20 cellular contexts compared by ENCODE assay signal in genomic region chr7:50212016-50212325, GRCh38.
A peak's percentile ranks its signal among the peaks of the same experiment; 100 is the strongest.
DNase-seq lines count a peak whose midpoint lies in the region; ATAC-seq and TF ChIP-seq lines count a peak whose summit lies in the region.
"Had no signal": no experiment of that assay in that cellular context is flagged by ENCODE, and none has a peak within 500 bp of the region (broad histone marks: within the 10 kb centered on the region; RNA-seq: fewer than 3 reads in every experiment).

No MANE protein-coding gene starts in this region.

- H3K27ac ChIP-seq in thymus (ENCODE audit: low read depth), result peak overlapping the region; percentile 73
- H3K27ac ChIP-seq: psoas muscle, VCaP had no signal

- no peaks in the 10 kb centered on the region for H3K9me3 Mint-ChIP-seq in natural killer cell treated with Interleukin-12 subunit alpha and Interleukin-12 subunit beta and Interleukin-15 and Interleukin-18, amount 100 ng/mL, for 72 hours
- H3K9me3 Mint-ChIP-seq in natural killer cell (no peaks in the 10 kb centered on the region), glutamatergic neuron (ENCODE audit: unreplicated experiment) (no peaks in the 10 kb centered on the region)
- H3K9me3 Mint-ChIP-seq in activated T-helper 2 cell treated with anti-CD3 and anti-CD28 coated beads, Interferon-gamma antibody, Interleukin-2, Interleukin-4, amounts not matched to agents 10 μg/mL and 5 μg/mL and 100 μg/mL, durations not matched to agents 14 hours and 24 hours and 36 hours, result no peaks in the 10 kb centered on the region
- H3K9me3 Mint-ChIP-seq: effector memory CD8-positive, alpha-beta T cell had no signal

- peaks cover 72% of the 10 kb centered on the region for H3K4me1 ChIP-seq in thymus (ENCODE audit: control insufficient read depth, insufficient read depth, low read length)
- H3K4me1 ChIP-seq: psoas muscle had no signal

- H3K27me3 ChIP-seq in thymus (ENCODE audit: control insufficient read depth, insufficient read depth), result no peaks in the 10 kb centered on the region

- H3K4me1 Mint-ChIP-seq in natural killer cell treated with Interleukin-12 subunit alpha and Interleukin-12 subunit beta and Interleukin-15 and Interleukin-18, amount 100 ng/mL, for 72 hours (ENCODE audit: low read depth in 2 of 2), result peaks cover 62 to 64% of the 10 kb centered on the region in 2 donors
- H3K4me1 Mint-ChIP-seq in natural killer cell, result peaks cover 44 to 68% of the 10 kb centered on the region in 2 donors
- peaks cover 90% of the 10 kb centered on the region for H3K4me1 Mint-ChIP-seq in activated T-helper 2 cell treated with anti-CD3 and anti-CD28 coated beads, Interferon-gamma antibody, Interleukin-2, Interleukin-4, amounts not matched to agents 10 μg/mL and 5 μg/mL and 100 μg/mL, durations not matched to agents 14 hours and 24 hours and 36 hours (ENCODE audit: low read depth)
- no peaks in the 10 kb centered on the region for H3K4me1 Mint-ChIP-seq in glutamatergic neuron (ENCODE audit: low read depth, unreplicated experiment)

- peak overlapping the region; percentile 14 for H3K4me3 Mint-ChIP-seq in natural killer cell treated with Interleukin-12 subunit alpha and Interleukin-12 subunit beta and Interleukin-15 and Interleukin-18, amount 100 ng/mL, for 72 hours
- H3K4me3 Mint-ChIP-seq in natural killer cell (no peak overlapping the region), glutamatergic neuron (ENCODE audit: unreplicated experiment) (no peak overlapping the region)
- H3K4me3 Mint-ChIP-seq in activated T-helper 2 cell treated with anti-CD3 and anti-CD28 coated beads, Interferon-gamma antibody, Interleukin-2, Interleukin-4, amounts not matched to agents 10 μg/mL and 5 μg/mL and 100 μg/mL, durations not matched to agents 14 hours and 24 hours and 36 hours (ENCODE audit: low read depth), result no peak overlapping the region

- intact Hi-C loops in natural killer cell (cut with micrococcal nuclease), result no loop called here
- intact Hi-C loops in activated T-helper 2 cell treated with anti-CD3 and anti-CD28 coated beads, Interferon-gamma antibody, Interleukin-2, Interleukin-4, amounts not matched to agents 10 μg/mL and 5 μg/mL and 100 μg/mL, durations not matched to agents 14 hours and 24 hours and 36 hours (cut with micrococcal nuclease), result loop anchor here (1.0 kb wide), 1 partner anchor 14 kb away; no protein-coding TSS in a partner anchor

- no peaks in the 10 kb centered on the region for H3K27me3 Mint-ChIP-seq in natural killer cell treated with Interleukin-12 subunit alpha and Interleukin-12 subunit beta and Interleukin-15 and Interleukin-18, amount 100 ng/mL, for 72 hours
- H3K27me3 Mint-ChIP-seq in natural killer cell (ENCODE audit: low read depth in 2 of 2) (peaks cover 0 to 4% of the 10 kb centered on the region in 2 donors), glutamatergic neuron (ENCODE audit: unreplicated experiment) (peaks cover 12% of the 10 kb centered on the region)
- H3K27me3 Mint-ChIP-seq in activated T-helper 2 cell treated with anti-CD3 and anti-CD28 coated beads, Interferon-gamma antibody, Interleukin-2, Interleukin-4, amounts not matched to agents 10 μg/mL and 5 μg/mL and 100 μg/mL, durations not matched to agents 14 hours and 24 hours and 36 hours (ENCODE audit: low read depth), result no peaks in the 10 kb centered on the region
- H3K27me3 Mint-ChIP-seq: effector memory CD8-positive, alpha-beta T cell had no signal

- 54% methylated on average over 10 of the region's 10 CpGs for WGBS in thymus

- no peak for ATAC-seq in natural killer cell treated with Interleukin-12 subunit alpha and Interleukin-12 subunit beta and Interleukin-15 and Interleukin-18, amount 100 ng/mL, for 72 hours
- ATAC-seq in natural killer cell (no peak), GM21423 (IDR thresholded peaks at IDR 0.05; ENCODE audit: unreplicated experiment) (no peak)
- ATAC-seq: HCT116, left colon, psoas muscle had no signal

- peak in 2 of 3 experiments; percentile 46 to 54 for DNase-seq in NCI-H1417 (lab: John Stamatoyannopoulos, UW)
- DNase-seq in NCI-H1417 treated with DMSO at 0.1 percent for 48 hours (lab: John Stamatoyannopoulos, UW), result no peak
- no peak for DNase-seq in natural killer cell treated with Interleukin-12 subunit alpha and Interleukin-12 subunit beta and Interleukin-15 and Interleukin-18, amount 100 ng/mL, for 72 hours (ENCODE audit: low spot score)
- DNase-seq in natural killer cell, result no peak
- DNase-seq in activated T-helper 2 cell treated with anti-CD3 and anti-CD28 coated beads, Interferon-gamma antibody, Interleukin-2, Interleukin-4, amounts not matched to agents 10 μg/mL and 5 μg/mL and 100 μg/mL, durations not matched to agents 14 hours and 24 hours and 36 hours (ENCODE audit: low spot score), result no peak
- no peak for DNase-seq in glutamatergic neuron
- DNase-seq: activated gamma-delta T cell treated with Interleukin-2 at 50 U/mL for 16 hours; DMS79 treated with DMSO at 0.1 percent for 48 hours; effector memory CD8-positive, alpha-beta T cell; left colon; NCI-H2029; NCI-H510A treated with DMSO at 0.1 percent for 48 hours; psoas muscle; stimulated activated CD4-positive, alpha-beta T cell treated with anti-CD3 and anti-CD28 coated beads, Interleukin-2, amount 100 ng/mL, for 48 hours; SW 1271 had no signal

- TF ChIP-seq CTCF in natural killer cell (IDR thresholded peaks at IDR 0.05) (no peak), glutamatergic neuron (IDR thresholded peaks at IDR 0.05; ENCODE audit: partially characterized antibody, unreplicated experiment) (no peak)

- no peaks in the 10 kb centered on the region for H3K36me3 Mint-ChIP-seq in natural killer cell treated with Interleukin-12 subunit alpha and Interleukin-12 subunit beta and Interleukin-15 and Interleukin-18, amount 100 ng/mL, for 72 hours
- H3K36me3 Mint-ChIP-seq in natural killer cell, result no peaks in the 10 kb centered on the region
- H3K36me3 Mint-ChIP-seq in activated T-helper 2 cell treated with anti-CD3 and anti-CD28 coated beads, Interferon-gamma antibody, Interleukin-2, Interleukin-4, amounts not matched to agents 10 μg/mL and 5 μg/mL and 100 μg/mL, durations not matched to agents 14 hours and 24 hours and 36 hours (ENCODE audit: low read depth), result peaks cover 10% of the 10 kb centered on the region
- no peaks in the 10 kb centered on the region for H3K36me3 Mint-ChIP-seq in glutamatergic neuron (ENCODE audit: unreplicated experiment)

- H3K27ac Mint-ChIP-seq in natural killer cell treated with Interleukin-12 subunit alpha and Interleukin-12 subunit beta and Interleukin-15 and Interleukin-18, amount 100 ng/mL, for 72 hours, result peak overlapping the region in 1 of 2 donors; percentile 20
- H3K27ac Mint-ChIP-seq in natural killer cell (peak overlapping the region in 1 of 2 donors; percentile 65), glutamatergic neuron (ENCODE audit: unreplicated experiment) (no peak overlapping the region)
- H3K27ac Mint-ChIP-seq in activated T-helper 2 cell treated with anti-CD3 and anti-CD28 coated beads, Interferon-gamma antibody, Interleukin-2, Interleukin-4, amounts not matched to agents 10 μg/mL and 5 μg/mL and 100 μg/mL, durations not matched to agents 14 hours and 24 hours and 36 hours, result peak overlapping the region; percentile 92

- H3K36me3 ChIP-seq in thymus (ENCODE audit: control insufficient read depth, insufficient read depth), result no peaks in the 10 kb centered on the region

- H3K4me3 ChIP-seq in thymus (ENCODE audit: low read length), result no peak overlapping the region
- H3K4me3 ChIP-seq: K562, psoas muscle had no signal

- H3K9me3 ChIP-seq in thymus (ENCODE audit: control insufficient read depth), result no peaks in the 10 kb centered on the region
- H3K9me3 ChIP-seq: psoas muscle had no signal

Comparison
In these comparisons a context has a peak if more than half of its experiments do, and no peak if none do; other contexts are left out.
1. DNase-seq: peak in NCI-H1417 (2 of 3); none in NCI-H1417 treated with DMSO at 0.1 percent for 48 hours (single experiment), natural killer cell treated with Interleukin-12 subunit alpha and Interleukin-12 subunit beta and Interleukin-15 and Interleukin-18, amount 100 ng/mL, for 72 hours (single experiment), natural killer cell (single experiment), activated T-helper 2 cell treated with anti-CD3 and anti-CD28 coated beads, Interferon-gamma antibody, Interleukin-2, Interleukin-4, amounts not matched to agents 10 μg/mL and 5 μg/mL and 100 μg/mL, durations not matched to agents 14 hours and 24 hours and 36 hours (single experiment) and glutamatergic neuron (single experiment).